1 cellular context compared by ENCODE assay signal in genomic region chr7:65509368-65510186, GRCh38.
TF ChIP-seq lines count a peak whose summit lies in the region.

No MANE protein-coding gene starts in this region.

TF ChIP-seq in HepG2, 621 proteins besides CTCF, POLR2A, EP300 and RAD21 (continued from another document and continues in another):
- TF ChIP-seq UBTF (CRISPR knock-in tag; IDR thresholded peaks at IDR 0.05) (peak; percentile 34; the same call in 1 of the 2 replicates), POGK (CRISPR knock-in tag; conservative IDR thresholded peaks at IDR 0.05) (no peak), RFXAP (CRISPR knock-in tag; IDR thresholded peaks at IDR 0.05; ENCODE audit: borderline replicate concordance) (no peak), TAF1 (CRISPR knock-in tag; IDR thresholded peaks at IDR 0.05) (peak; percentile 31; the same call in 1 of the 2 replicates), AGO2 (optimal IDR thresholded peaks at IDR 0.05; ENCODE audit: low read depth, low read length) (peak; percentile 28), JUNB (CRISPR knock-in tag; IDR thresholded peaks at IDR 0.05; ENCODE audit: borderline replicate concordance) (no peak), ZMYM3 (CRISPR knock-in tag; IDR thresholded peaks at IDR 0.05) (peak; percentile 82), ZNF546 (CRISPR knock-in tag; conservative IDR thresholded peaks at IDR 0.05) (no peak), ARID4A (CRISPR knock-in tag; IDR thresholded peaks at IDR 0.05; ENCODE audit: borderline replicate concordance) (peak; percentile 23; the same call in 1 of the 2 replicates), ZBTB8A (CRISPR knock-in tag; IDR thresholded peaks at IDR 0.05; ENCODE audit: borderline replicate concordance, low read depth) (no peak), ZNF17 (CRISPR knock-in tag; IDR thresholded peaks at IDR 0.05) (no peak), ZNF142 (CRISPR knock-in tag; IDR thresholded peaks at IDR 0.05) (0 out of 2 replicates have a peak, but pooled peaks have one; percentile 21), TEAD2 (CRISPR knock-in tag; IDR thresholded peaks at IDR 0.05) (no peak), PPARG (CRISPR knock-in tag; conservative IDR thresholded peaks at IDR 0.05) (no peak), SNAPC4 (CRISPR knock-in tag; IDR thresholded peaks at IDR 0.05) (no peak), GABPB1 (CRISPR knock-in tag; IDR thresholded peaks at IDR 0.05) (peak; percentile 27; the same call in 1 of the 2 replicates), DR1 (CRISPR knock-in tag; IDR thresholded peaks at IDR 0.05) (no peak), ZNF557 (CRISPR knock-in tag; IDR thresholded peaks at IDR 0.05) (no peak), ISX (CRISPR knock-in tag; conservative IDR thresholded peaks at IDR 0.05) (no peak), ZFAT (CRISPR knock-in tag; conservative IDR thresholded peaks at IDR 0.05) (no peak), ZBTB1 (CRISPR knock-in tag; IDR thresholded peaks at IDR 0.05; ENCODE audit: borderline replicate concordance) (no peak), SSRP1 (CRISPR knock-in tag; IDR thresholded peaks at IDR 0.05) (no peak), ZNF609 (CRISPR knock-in tag; IDR thresholded peaks at IDR 0.05; ENCODE audit: borderline replicate concordance) (no peak), MTA1 (CRISPR knock-in tag; IDR thresholded peaks at IDR 0.05; ENCODE audit: borderline replicate concordance) (no peak), RAD51 (IDR thresholded peaks at IDR 0.05; ENCODE audit: borderline replicate concordance) (no peak), ZFY (CRISPR knock-in tag; IDR thresholded peaks at IDR 0.05) (peak; percentile 55), EEA1 (CRISPR knock-in tag; IDR thresholded peaks at IDR 0.05; ENCODE audit: borderline replicate concordance) (no peak), ARID3A (IDR thresholded peaks at IDR 0.05; ENCODE audit: low read depth, low read length) (no peak)
